8 cellular contexts compared by ENCODE assay signal in the genomic region with DNA sequence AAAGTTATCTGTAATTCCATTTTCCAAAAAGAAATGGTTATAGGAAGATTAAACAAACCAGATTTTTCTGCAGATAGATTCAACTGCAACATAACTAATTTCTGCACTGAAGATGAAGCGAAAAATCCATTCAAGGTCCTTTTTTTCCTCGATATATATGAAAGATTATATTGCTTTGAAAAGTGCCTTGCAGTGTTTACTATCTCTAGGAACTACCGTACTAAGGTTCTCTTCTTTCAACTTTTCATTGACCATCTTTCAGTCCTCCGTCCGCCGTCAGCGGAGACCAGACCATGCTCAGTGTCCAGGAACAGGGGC. TPM values are rescaled to one million over a fixed set of nuclear protein-coding genes. Genes with fewer than 3 reads are reported as not detected.
A peak's percentile ranks its signal among the peaks of the same experiment; 100 is the strongest.
DNase-seq lines count a peak whose midpoint lies in the region; ATAC-seq and TF ChIP-seq lines count a peak whose summit lies in the region.

No MANE protein-coding gene starts in this region.

- H3K4me1 ChIP-seq in iPS-20b (ENCODE audit: insufficient read depth, low read length) = peaks cover 3% of the 10 kb centered on the region; the same call in 1 of the 2 replicates
- H3K4me1 ChIP-seq in stomach = peaks cover 12 to 48% (median 30%) of the 10 kb centered on the region in 4 donors

- H3K9me3 Mint-ChIP-seq in activated naive CD4-positive, alpha-beta T cell treated with anti-CD3 and anti-CD28 coated beads, Interleukin-2, amount 50 U/mL, for 72 hours = no peaks in the 10 kb centered on the region

- ATAC-seq in activated naive CD4-positive, alpha-beta T cell treated with anti-CD3 and anti-CD28 coated beads, Interleukin-2, amount 50 U/mL, for 72 hours = no peak
- no peak for ATAC-seq in GM21528 (IDR thresholded peaks at IDR 0.05; ENCODE audit: low FRiP score, unreplicated experiment)

- H3K36me3 ChIP-seq in iPS-20b (ENCODE audit: insufficient read depth, low read depth, low read length) (peaks cover 35% of the 10 kb centered on the region), stomach (peaks cover 0 to 32% (median 24%) of the 10 kb centered on the region in 4 donors)

- DNase-seq in HL-60 (ENCODE audit: low read depth in 1 of 2, low spot score in 1 of 2) (no peak), stomach (no peak), LoVo (ENCODE audit: low spot score) (no peak), NCI-H345 treated with DMSO at 0.1 percent for 48 hours (lab: John Stamatoyannopoulos, UW; ENCODE audit: unreplicated experiment) (no peak), midbrain (lab: John Stamatoyannopoulos, UW) (no peak)
- DNase-seq in activated naive CD4-positive, alpha-beta T cell treated with anti-CD3 and anti-CD28 coated beads, Interleukin-2, amount 50 U/mL, for 72 hours (ENCODE audit: low spot score in 2 of 2) = no peak

- peaks cover 0 to 18% of the 10 kb centered on the region in 2 donors for H3K36me3 Mint-ChIP-seq in activated naive CD4-positive, alpha-beta T cell treated with anti-CD3 and anti-CD28 coated beads, Interleukin-2, amount 50 U/mL, for 72 hours

- TF ChIP-seq CTCF in HL-60 (IDR thresholded peaks at IDR 0.05; ENCODE audit: insufficient read depth, low read length) (no peak), stomach (IDR thresholded peaks at IDR 0.05) (no peak)

- H3K9me3 ChIP-seq in iPS-20b (ENCODE audit: insufficient read depth, low read depth, low read length) (no peaks in the 10 kb centered on the region), stomach (no peaks in the 10 kb centered on the region)

- H3K4me3 ChIP-seq in HL-60 (replicated peaks; ENCODE audit: insufficient read depth, low read length) (no peak overlapping the region), iPS-20b (ENCODE audit: low read length) (peak overlapping the region; percentile 92), stomach (peak overlapping the region; percentile 57 to 73 (median 66))

- peak overlapping the region; percentile 44 for H3K27ac ChIP-seq in HL-60 (replicated peaks)
- no peak overlapping the region for H3K27ac ChIP-seq in iPS-20b (ENCODE audit: low read length)
- peak overlapping the region; percentile 81 to 91 (median 88) for H3K27ac ChIP-seq in stomach

- TF ChIP-seq EP300 in stomach (IDR thresholded peaks at IDR 0.05) = no peak

- H3K27ac Mint-ChIP-seq in activated naive CD4-positive, alpha-beta T cell treated with anti-CD3 and anti-CD28 coated beads, Interleukin-2, amount 50 U/mL, for 72 hours = peak overlapping the region; percentile 31 to 80

- intact Hi-C loops in stomach (cut with DNase I; ENCODE audit: low total_unique reads) = no loop called here

- H3K27me3 ChIP-seq in HL-60 (ENCODE audit: insufficient read depth, poor library complexity, severe bottlenecking) (no peaks in the 10 kb centered on the region), iPS-20b (ENCODE audit: insufficient read depth, low read length) (peaks cover 31% of the 10 kb centered on the region), stomach (peaks cover 0 to 16% (median 8%) of the 10 kb centered on the region in 3 donors)

- peak overlapping the region; percentile 84; the same call in 1 of the 2 replicates for H3K9ac ChIP-seq in iPS-20b (ENCODE audit: low read depth, low read length)

- 0 to 2% (median 2%) methylated on average over 7 of the region's 7 CpGs for WGBS in stomach, 5 donors

- TF ChIP-seq POLR2A in stomach (IDR thresholded peaks at IDR 0.05) = no peak

RNA-seq across cellular contexts. Expression of a gene that starts 0.5 kb away (rescaled TPM):
- 10 to 100 TPM; 10.2 to 13.8 TPM for total RNA-seq in activated naive CD4-positive, alpha-beta T cell treated with anti-CD3 and anti-CD28 coated beads, Interleukin-2, amount 50 U/mL, for 72 hours
- total RNA-seq in stomach = 10 to 100 TPM in 3 of 5 donors, 1 to 10 TPM in 2; 4.1 to 23.9 (median 15.2) TPM
- polyA plus RNA-seq in stomach = 1 to 10 TPM; 4.3 to 7.5 (median 5.7) TPM
